Comparison of ENCODE assay signal across 22 cellular contexts in the genomic region with DNA sequence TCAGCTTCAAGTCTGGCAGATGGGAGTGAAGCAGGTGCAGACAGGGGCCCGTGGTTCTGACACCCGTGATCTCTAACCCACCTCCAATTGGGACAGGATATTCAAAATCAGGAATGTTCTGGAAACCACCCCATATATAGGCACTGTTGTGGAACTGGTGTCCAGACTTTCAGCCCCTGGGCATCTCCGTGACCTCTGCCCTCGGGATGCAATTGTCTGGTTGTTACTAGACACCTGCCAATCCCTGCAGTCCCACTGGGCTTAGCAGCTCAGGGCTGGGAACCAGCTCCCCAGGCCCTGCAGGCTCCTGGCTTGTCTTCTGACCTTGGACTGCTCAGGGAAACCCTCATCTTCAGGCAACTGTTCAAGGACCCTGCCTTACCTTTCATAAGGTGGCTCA. TPM values are rescaled to one million over a fixed set of nuclear protein-coding genes. Genes with fewer than 3 reads are reported as not detected.
DNase-seq lines count a peak whose midpoint lies in the region; ATAC-seq, FAIRE-seq and TF ChIP-seq lines count a peak whose summit lies in the region.
"Had no signal": no experiment of that assay in that cellular context is flagged by ENCODE, and none has a peak within 500 bp of the region (broad histone marks: within the 10 kb centered on the region; RNA-seq: fewer than 3 reads in every experiment).

No MANE protein-coding gene starts in this region.

- H2AK5ac ChIP-seq in H1 (ENCODE audit: low read depth, low read length) (0 out of 2 replicates have a peak overlapping the region, but pooled peaks have one; percentile 24), trophoblast cell (ENCODE audit: low read length) (no peak overlapping the region)

- FAIRE-seq in H1 (lab: Jason Lieb, UNC): no peak
- FAIRE-seq: A549, D721Med, GM12878, GM19239, H54, HTR-8/SVneo, K562 had no signal

- DNase-seq in DMS79 (lab: John Stamatoyannopoulos, UW) (peak; percentile 38), DMS79 treated with DMSO at 0.1 percent for 48 hours (lab: John Stamatoyannopoulos, UW) (no peak), ELF-1 (ENCODE audit: low read depth, low spot score) (peak; percentile 63), H1 (ENCODE audit: low read depth in 1 of 2, low spot score in 2 of 2) (no peak), trophoblast cell (no peak), SIG-M5 treated with dmso at 0.1 percent for 504 hours (lab: John Stamatoyannopoulos, UW; ENCODE audit: unreplicated experiment) (no peak)
- DNase-seq: AML-193; Caco-2; CD4-positive, alpha-beta T cell; GM23248; HCEC 1CT; IMR-90 had no signal

- H3K9ac ChIP-seq in H1 (replicated peaks in 1 of 4; ENCODE audit: extremely low read depth in 1 of 4, low read depth in 3 of 4, low read length in 3 of 4): no peak overlapping the region
- no peak overlapping the region for H3K9ac ChIP-seq in trophoblast cell (ENCODE audit: low read length)
- H3K9ac ChIP-seq: GM23248 had no signal

- POLR2A ChIA-PET in H1 (lab: Charles Lee; ENCODE audit: partially characterized antibody): interaction anchor here (1.0 kb wide), 1 partner anchor 11 kb away, joined by 4 read pairs; no protein-coding TSS in a partner anchor

- no peaks in the 10 kb centered on the region for H3K23me2 ChIP-seq in H1 (ENCODE audit: low read depth, low read length)

- no peak overlapping the region for H3K23ac ChIP-seq in H1 (ENCODE audit: insufficient read length)
- H3K23ac ChIP-seq in trophoblast cell (ENCODE audit: low read length): no peak overlapping the region

- H3K36me3 ChIP-seq in H1 (ENCODE audit: control insufficient read depth in 2 of 4, insufficient read depth in 4 of 4, low read length in 3 of 4): no peaks in the 10 kb centered on the region
- no peaks in the 10 kb centered on the region for H3K36me3 ChIP-seq in trophoblast cell (ENCODE audit: control insufficient read depth in 1 of 2, insufficient read depth in 2 of 2, low read length in 2 of 2)

- CTCF ChIA-PET in H1 (lab: Charles Lee; ENCODE audit: partially characterized antibody): interaction anchor here (1.1 to 2.4 kb wide), 5 partner anchors 31 to 58 kb away, joined by 3 to 5 read pairs (median 4); no protein-coding TSS in a partner anchor

- H3K79me1 ChIP-seq in H1 (ENCODE audit: low read depth, low read length) (no peaks in the 10 kb centered on the region), trophoblast cell (ENCODE audit: low read length) (no peaks in the 10 kb centered on the region)

- H2BK5ac ChIP-seq in H1 (ENCODE audit: low read depth, low read length) (no peak overlapping the region), trophoblast cell (ENCODE audit: low read depth, low read length, poor library complexity) (no peak overlapping the region)

- H4K91ac ChIP-seq in H1 (replicated peaks; ENCODE audit: insufficient read length, low read length) (no peak overlapping the region), trophoblast cell (ENCODE audit: low read depth, low read length) (no peak overlapping the region)

- no peak for TF ChIP-seq EP300 in H1 (IDR thresholded peaks at IDR 0.05; ENCODE audit: borderline replicate concordance in 1 of 2, low read depth in 2 of 2, low read length in 2 of 2)

- TF ChIP-seq RAD21 in H1 (IDR thresholded peaks at IDR 0.05 in 1 of 2, conservative IDR thresholded peaks at IDR 0.05 in 1 of 2; ENCODE audit: low read depth in 2 of 2, low read length in 2 of 2): no peak

- no peak overlapping the region for H2BK120ac ChIP-seq in H1 (replicated peaks; ENCODE audit: low read depth, low read length)
- no peak overlapping the region for H2BK120ac ChIP-seq in trophoblast cell (ENCODE audit: insufficient read depth, low read length, poor library complexity)

- H4K5ac ChIP-seq in H1 (ENCODE audit: insufficient read length, low read depth, low read length): no peak overlapping the region

- TF ChIP-seq CTCF in H1 (IDR thresholded peaks at IDR 0.05; ENCODE audit: control extremely low read depth in 1 of 3, insufficient read depth in 1 of 3, low read depth in 1 of 3, low read length in 3 of 3): no peak

- H3K4me2 ChIP-seq in H1 (ENCODE audit: insufficient read depth in 1 of 2, low read depth in 2 of 2, low read length in 2 of 2) (no peak overlapping the region), trophoblast cell (ENCODE audit: low read length) (no peak overlapping the region)
- H3K4me2 ChIP-seq: A549 had no signal

- no peak overlapping the region for H2BK15ac ChIP-seq in H1 (ENCODE audit: low read length)

- H3K4me3 ChIP-seq in H1 (ENCODE audit: extremely low read depth in 1 of 4, insufficient read depth in 2 of 4, low read depth in 3 of 4, low read length in 4 of 4): no peak overlapping the region
- H3K4me3 ChIP-seq in trophoblast cell (ENCODE audit: low read depth, low read length): peak overlapping the region; percentile 42
- H3K4me3 ChIP-seq: A549, GM12878, GM23248, K562 had no signal

- 92% methylated on average over 4 of the region's 4 CpGs; no CpG with 5 or more reads in 1 of the 2 experiments for WGBS in H1 (ENCODE audit: extremely low coverage in 1 of 2, insufficient coverage in 1 of 2, insufficient read length in 1 of 2, insufficient replicate concordance in 2 of 2, low coverage in 1 of 2, low lambda C conversion rate in 2 of 2, missing lambda C conversion rate in 1 of 2), 2 experiments
- WGBS in trophoblast cell (ENCODE audit: extremely low coverage, insufficient coverage, insufficient read length): no CpG with 5 or more reads among the region's 4 CpGs

- H3K18ac ChIP-seq in H1 (ENCODE audit: extremely low read depth, low read length) (no peak overlapping the region), trophoblast cell (ENCODE audit: low read length) (no peak overlapping the region)

- H3K14ac ChIP-seq in H1 (ENCODE audit: insufficient read length) (no peak overlapping the region), trophoblast cell (ENCODE audit: low read length) (no peak overlapping the region)

- H4K12ac ChIP-seq in trophoblast cell (ENCODE audit: low read depth, low read length): no peak overlapping the region

- H3K27me3 ChIP-seq in H1 (replicated peaks in 1 of 4; ENCODE audit: control insufficient read depth in 3 of 4, extremely low read depth in 1 of 4, insufficient read depth in 3 of 4, low read length in 3 of 4) (no peaks in the 10 kb centered on the region), trophoblast cell (ENCODE audit: insufficient read depth, low read length) (no peaks in the 10 kb centered on the region)

- H2AFZ ChIP-seq in H1 (ENCODE audit: low read length) (no peak overlapping the region), trophoblast cell (ENCODE audit: insufficient read depth, low read length, poor library complexity) (no peak overlapping the region)
- H2AFZ ChIP-seq: GM23248 had no signal

- H2BK12ac ChIP-seq in H1 (ENCODE audit: low read depth, low read length) (no peak overlapping the region), trophoblast cell (ENCODE audit: low read length) (no peak overlapping the region)

- H3K27ac ChIP-seq in H1 (ENCODE audit: low read depth, low read length) (no peak overlapping the region), trophoblast cell (ENCODE audit: low read depth, low read length) (no peak overlapping the region)
- H3K27ac ChIP-seq: 22Rv1, A549, C4-2B, GM23248 had no signal

- H3K79me2 ChIP-seq in H1 (ENCODE audit: control insufficient read depth in 1 of 2, insufficient read depth in 2 of 2, low read length in 2 of 2): no peaks in the 10 kb centered on the region
- H3K79me2 ChIP-seq in trophoblast cell (ENCODE audit: control insufficient read depth, insufficient read depth, low read length, poor library complexity): no peaks in the 10 kb centered on the region

- no peak for ATAC-seq in GM18873 (IDR thresholded peaks at IDR 0.05; ENCODE audit: low FRiP score, unreplicated experiment)
- ATAC-seq: A549, K562 had no signal

- no peak overlapping the region for H2BK20ac ChIP-seq in H1 (ENCODE audit: low read length)

- H3K4me1 ChIP-seq in H1 (replicated peaks in 1 of 4; ENCODE audit: control insufficient read depth in 3 of 4, insufficient read depth in 4 of 4, low read length in 3 of 4): peaks cover 0 to 7% (median 5%) of the 10 kb centered on the region in 4 experiments; a peak in 5 of 7 replicates
- H3K4me1 ChIP-seq in trophoblast cell (ENCODE audit: control insufficient read depth in 1 of 2, insufficient read depth in 2 of 2, low read length in 2 of 2): peaks cover 6 to 7% of the 10 kb centered on the region in 2 experiments
- H3K4me1 ChIP-seq: A549, Caco-2 had no signal

- H3K56ac ChIP-seq in H1 (replicated peaks; ENCODE audit: insufficient read length, low read depth, low read length): no peak overlapping the region

- H3K9me3 ChIP-seq in H1 (ENCODE audit: insufficient read depth in 2 of 2, low read depth in 1 of 2, low read length in 1 of 2): peaks cover 0 to 5% of the 10 kb centered on the region in 2 experiments; a peak in 2 of 4 replicates
- H3K9me3 ChIP-seq in trophoblast cell (ENCODE audit: insufficient read depth, low read depth, low read length): peaks cover 15% of the 10 kb centered on the region
- H3K9me3 ChIP-seq: Caco-2 had no signal

- H4K8ac ChIP-seq in H1 (ENCODE audit: extremely low read depth, insufficient read depth, low read length) (no peak overlapping the region), trophoblast cell (ENCODE audit: low read depth, low read length) (no peak overlapping the region)

- no peak for TF ChIP-seq POLR2A in H1 (IDR thresholded peaks at IDR 0.05; ENCODE audit: control extremely low read depth in 1 of 2, low read depth in 2 of 2, low read length in 2 of 2)

- no peak overlapping the region for H3K4ac ChIP-seq in H1 (replicated peaks; ENCODE audit: insufficient read length, low read depth, low read length)
- no peak overlapping the region for H3K4ac ChIP-seq in trophoblast cell (ENCODE audit: low read depth, low read length)

- H4K20me1 ChIP-seq in H1 (replicated peaks in 1 of 2; ENCODE audit: control insufficient read depth in 1 of 2, insufficient read depth in 2 of 2, low read length in 2 of 2): no peaks in the 10 kb centered on the region

TF ChIP-seq in H1, 55 proteins besides CTCF, POLR2A, EP300 and RAD21 (continues in another document):
- TF ChIP-seq KDM5A (IDR thresholded peaks at IDR 0.05; ENCODE audit: low read length) (no peak), SIN3A (conservative IDR thresholded peaks at IDR 0.05 in 1 of 2, IDR thresholded peaks at IDR 0.05 in 1 of 2; ENCODE audit: low read depth in 1 of 2, low read length in 2 of 2) (no peak), SRF (IDR thresholded peaks at IDR 0.05; ENCODE audit: low read depth, low read length) (no peak), GTF2F1 (IDR thresholded peaks at IDR 0.05; ENCODE audit: borderline replicate concordance, low read depth, low read length) (no peak)

RNA-seq across cellular contexts. Expression of a gene that starts 38.8 kb away (rescaled TPM):
- 0.52 and 1.4 TPM in 2 replicates for total RNA-seq in H1 (2021; fragmentation: NEBNext Ultra II Directional; extraction: Animal tissue kit (Norgen Biotek cat#: 25700))
- 1.2 and 1.5 TPM in 2 replicates for polyA plus RNA-seq in H1 (2011; rRNA removed)
- 2.6 TPM for polyA plus RNA-seq in H1 (2011; cell fraction: cytosol; rRNA removed)
- polyA plus RNA-seq in H1 (2011; cell fraction: nucleus; rRNA removed): 2.6 TPM
- polyA plus RNA-seq in H1 (2012, experiment 1 of 2): 0.29 to 2.3 TPM (median 1.3 TPM) in 4 replicates
- polyA plus RNA-seq in H1 (2012, experiment 2 of 2): 0.37 TPM
- 0.30 TPM for polyA plus RNA-seq in H1 (2013, experiment 1 of 2)
- 0.61 TPM for polyA plus RNA-seq in H1 (2013, experiment 2 of 2)
- 0.57 and 0.80 TPM in 2 replicates for polyA minus RNA-seq in H1 (2011; rRNA and poly(A)+ RNA removed)
- polyA minus RNA-seq in H1 (2011; cell fraction: cytosol; rRNA and poly(A)+ RNA removed): 1.7 TPM
- 1.1 TPM for polyA minus RNA-seq in H1 (2011; cell fraction: nucleus; rRNA and poly(A)+ RNA removed)
- 0.78 and 0.92 TPM in 2 replicates for polyA plus RNA-seq in trophoblast cell (2013)
- total RNA-seq: Caco-2 had no signal

Comparison
In these comparisons a context has a peak if more than half of its experiments do, and no peak if none do; other contexts are left out.
1. DNase-seq: peak in DMS79 (single experiment) and ELF-1 (single experiment); none in DMS79 treated with DMSO at 0.1 percent for 48 hours (single experiment), H1 (0 of 2), trophoblast cell (0 of 2) and SIG-M5 treated with dmso at 0.1 percent for 504 hours (single experiment).